Comparison of ENCODE assay signal across 26 cellular contexts in genomic region chr9:83247732-83248131, GRCh38.
DNase-seq lines count a peak whose midpoint lies in the region; ATAC-seq and TF ChIP-seq lines count a peak whose summit lies in the region.
"Had no signal": no experiment of that assay in that cellular context is flagged by ENCODE, and none has a peak within 500 bp of the region (broad histone marks: within the 10 kb centered on the region; RNA-seq: fewer than 3 reads in every experiment).

No MANE protein-coding gene starts in this region.

- no peak overlapping the region for H3K4me3 Mint-ChIP-seq in activated T-cell treated with anti-CD3 and anti-CD28 coated beads, Interleukin-2, amount 50 U/mL, for 72 hours
- no peak overlapping the region for H3K4me3 Mint-ChIP-seq in osteocyte (ENCODE audit: unreplicated experiment)
- H3K4me3 Mint-ChIP-seq: CD4-positive, alpha-beta T cell; HFFc6; naive thymus-derived CD8-positive, alpha-beta T cell had no signal

- H3K36me3 Mint-ChIP-seq in activated T-cell treated with anti-CD3 and anti-CD28 coated beads, Interleukin-2, amount 50 U/mL, for 72 hours (ENCODE audit: insufficient read depth in 2 of 2), result peaks cover 5 to 12% of the 10 kb centered on the region in 2 donors
- no peaks in the 10 kb centered on the region for H3K36me3 Mint-ChIP-seq in osteocyte (ENCODE audit: unreplicated experiment)

- DNase-seq in NCI-H1694 treated with DMSO at 0.1 percent for 48 hours (lab: John Stamatoyannopoulos, UW), result no peak
- DNase-seq in activated T-cell treated with anti-CD3 and anti-CD28 coated beads, Interleukin-2, amount 50 U/mL, for 72 hours, result no peak
- DNase-seq in osteocyte (ENCODE audit: extremely low spot score, unreplicated experiment), result no peak
- no peak for DNase-seq in SK-N-DZ (ENCODE audit: low spot score)
- DNase-seq: activated CD4-positive, alpha-beta T cell treated with anti-CD3 and anti-CD28 coated beads, Interleukin-2, amount 50 U/mL, for 1 hour; activated naive CD4-positive, alpha-beta T cell; anterior cingulate cortex; CD4-positive, alpha-beta T cell; cerebellar nuclear complex; effector CD8-positive, alpha-beta T cell; GF-D8; HFFc6; Kasumi-1; mesendoderm; naive thymus-derived CD8-positive, alpha-beta T cell; NCI-H1092; NCI-H526 treated with DMSO at 0.1 percent for 48 hours; sigmoid colon; stimulated activated naive CD4-positive, alpha-beta T cell treated with Interleukin-2 at 50 U/mL for 16 hours; transverse colon had no signal

- peaks cover 8 to 12% of the 10 kb centered on the region in 2 donors for H3K9me3 Mint-ChIP-seq in activated T-cell treated with anti-CD3 and anti-CD28 coated beads, Interleukin-2, amount 50 U/mL, for 72 hours
- H3K9me3 Mint-ChIP-seq in osteocyte (ENCODE audit: unreplicated experiment), result peaks cover 27% of the 10 kb centered on the region

- peak; percentile 86 for ATAC-seq in GM18502 (IDR thresholded peaks at IDR 0.05; ENCODE audit: poor library complexity, unreplicated experiment)
- peak; percentile 85 for ATAC-seq in GM19438 (IDR thresholded peaks at IDR 0.05; ENCODE audit: low read depth, unreplicated experiment)
- peak; percentile 73 for ATAC-seq in HG02798 (IDR thresholded peaks at IDR 0.05; ENCODE audit: poor library complexity, unreplicated experiment)
- peak; percentile 72 for ATAC-seq in HG03457 (IDR thresholded peaks at IDR 0.05; ENCODE audit: unreplicated experiment)
- ATAC-seq in activated T-cell treated with anti-CD3 and anti-CD28 coated beads, Interleukin-2, amount 50 U/mL, for 72 hours (replicated peaks in 1 of 2), result no peak
- ATAC-seq: esophagus mucosa; naive thymus-derived CD8-positive, alpha-beta T cell; Right ventricle myocardium inferior had no signal

- H3K27me3 Mint-ChIP-seq in activated T-cell treated with anti-CD3 and anti-CD28 coated beads, Interleukin-2, amount 50 U/mL, for 72 hours (ENCODE audit: low read depth), result no peaks in the 10 kb centered on the region
- no peaks in the 10 kb centered on the region for H3K27me3 Mint-ChIP-seq in osteocyte (ENCODE audit: unreplicated experiment)
- H3K27me3 Mint-ChIP-seq: CD4-positive, alpha-beta T cell had no signal

- no peaks in the 10 kb centered on the region for H3K4me1 Mint-ChIP-seq in activated T-cell treated with anti-CD3 and anti-CD28 coated beads, Interleukin-2, amount 50 U/mL, for 72 hours (ENCODE audit: low read depth)
- H3K4me1 Mint-ChIP-seq in osteocyte (ENCODE audit: unreplicated experiment), result no peaks in the 10 kb centered on the region
- H3K4me1 Mint-ChIP-seq: naive thymus-derived CD8-positive, alpha-beta T cell had no signal

- TF ChIP-seq CTCF in osteocyte (IDR thresholded peaks at IDR 0.05), result no peak

- H3K27ac Mint-ChIP-seq in activated T-cell treated with anti-CD3 and anti-CD28 coated beads, Interleukin-2, amount 50 U/mL, for 72 hours, result no peak overlapping the region
- H3K27ac Mint-ChIP-seq in osteocyte (ENCODE audit: unreplicated experiment), result no peak overlapping the region
- H3K27ac Mint-ChIP-seq: CD4-positive, alpha-beta T cell; HFFc6; naive thymus-derived CD8-positive, alpha-beta T cell had no signal

Comparison
In these comparisons a context has a peak if more than half of its experiments do, and no peak if none do; other contexts are left out.
1. ATAC-seq: peak in GM18502 (single experiment), GM19438 (single experiment), HG02798 (single experiment) and HG03457 (single experiment); none in activated T-cell treated with anti-CD3 and anti-CD28 coated beads, Interleukin-2, amount 50 U/mL, for 72 hours (0 of 2).